Comparison of ENCODE assay signal across 1 cellular context in the genomic region with DNA sequence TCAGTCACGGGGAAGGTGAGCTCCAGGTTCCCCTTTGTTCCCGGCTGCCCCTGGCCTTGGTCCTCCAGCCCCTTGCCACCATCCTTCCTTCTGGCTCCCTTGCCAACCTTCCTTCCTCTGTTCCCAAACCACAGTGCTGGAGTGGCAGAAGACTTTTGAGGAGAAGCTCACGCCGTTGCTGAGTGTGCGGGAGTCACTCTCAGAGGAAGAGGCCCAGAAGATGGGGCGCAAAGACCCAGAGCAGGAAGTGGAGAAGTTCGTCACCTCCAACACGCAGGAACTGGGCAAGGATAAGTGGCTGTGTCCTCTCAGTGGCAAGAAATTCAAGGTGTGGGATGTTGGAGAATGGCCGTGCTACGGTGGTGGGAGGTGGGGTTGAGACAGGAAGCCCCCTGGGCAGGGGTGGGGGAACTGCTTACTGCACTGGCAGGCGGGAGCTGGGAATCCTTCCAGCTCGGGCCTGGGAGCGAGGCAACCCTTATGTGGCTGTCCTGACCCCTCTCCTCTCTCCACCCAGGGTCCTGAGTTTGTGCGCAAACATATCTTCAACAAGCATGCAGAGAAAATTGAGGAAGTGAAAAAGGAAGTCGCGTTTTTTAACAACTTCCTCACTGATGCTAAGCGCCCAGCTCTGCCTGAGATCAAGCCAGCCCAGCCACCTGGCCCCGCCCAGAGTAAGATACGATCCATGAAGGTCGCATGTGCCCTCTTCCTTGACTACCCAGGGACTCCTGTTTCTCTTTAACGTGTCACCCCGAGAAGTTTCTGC.
TF ChIP-seq lines count a peak whose summit lies in the region.

No MANE protein-coding gene starts in this region.

TF ChIP-seq in endothelial cell of umbilical vein, 7 proteins besides CTCF, POLR2A, EP300 and RAD21:
- no peak for TF ChIP-seq MYC (IDR thresholded peaks at IDR 0.05; ENCODE audit: low read depth, low read length)
- TF ChIP-seq EZH2 (IDR thresholded peaks at IDR 0.05; ENCODE audit: borderline replicate concordance, low read depth, low read length, severe bottlenecking) = no peak
- no peak for TF ChIP-seq GATA2 (IDR thresholded peaks at IDR 0.05; ENCODE audit: insufficient read depth, insufficient read length, low read depth, low read length)
- TF ChIP-seq POLR2AphosphoS5 (IDR thresholded peaks at IDR 0.05; ENCODE audit: insufficient read depth, low read depth, low read length) = no peak
- TF ChIP-seq FOS (IDR thresholded peaks at IDR 0.05; ENCODE audit: borderline replicate concordance, insufficient read depth, low read length) = no peak
- no peak for TF ChIP-seq JUN (IDR thresholded peaks at IDR 0.05; ENCODE audit: borderline replicate concordance, insufficient read depth, insufficient read length, low read depth)
- TF ChIP-seq, protein P1, sequence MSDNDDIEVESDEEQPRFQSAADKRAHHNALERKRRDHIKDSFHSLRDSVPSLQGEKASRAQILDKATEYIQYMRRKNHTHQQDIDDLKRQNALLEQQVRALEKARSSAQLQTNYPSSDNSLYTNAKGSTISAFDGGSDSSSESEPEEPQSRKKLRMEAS (IDR thresholded peaks at IDR 0.05; ENCODE audit: insufficient read depth, insufficient read length) = no peak
